ENCODE assay signal across 23 cellular contexts in the genomic region with DNA sequence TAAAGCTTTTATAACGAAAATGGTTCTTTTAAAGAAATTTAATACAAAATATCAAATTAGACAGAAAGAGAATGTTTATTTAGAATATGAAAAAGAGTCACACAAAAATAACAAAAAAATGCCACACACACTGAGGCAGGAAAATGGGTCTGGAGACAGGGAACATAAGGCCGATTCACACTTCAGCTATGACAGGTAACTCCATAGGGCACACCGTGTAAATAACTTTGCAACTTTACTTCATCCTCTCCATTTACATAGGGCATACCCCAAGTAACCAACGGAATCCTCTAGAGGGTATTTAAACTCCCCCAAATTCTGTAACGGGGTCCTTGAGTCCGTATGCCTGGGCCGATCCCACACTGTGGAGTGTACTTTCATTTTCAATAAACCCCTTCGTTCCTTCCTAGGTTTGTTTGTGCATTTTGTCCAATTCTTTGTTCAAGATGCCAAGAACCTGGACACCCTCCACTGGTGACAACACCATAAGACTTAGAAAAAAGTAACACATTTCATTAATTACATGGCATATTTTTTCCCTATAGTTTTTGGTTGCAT. TPM values are rescaled to one million over a fixed set of nuclear protein-coding genes. Genes with fewer than 3 reads are reported as not detected.
"Had no signal": no experiment of that assay in that cellular context is flagged by ENCODE, and none has a peak within 500 bp of the region (broad histone marks: within the 10 kb centered on the region; RNA-seq: fewer than 3 reads in every experiment).

No MANE protein-coding gene starts in this region.

- H3K4me3 ChIP-seq: SJSA1 had no signal

- H3K27me3 ChIP-seq: SJSA1 had no signal

- H3K9me3 ChIP-seq: SJSA1 had no signal

- H3K4me1 ChIP-seq: SJSA1 had no signal

- FAIRE-seq: RCC 7860 had no signal

- H3K27ac ChIP-seq: SJSA1 had no signal

- H3K27me3 Mint-ChIP-seq: activated B cell treated with CpG ODN at 0.5 μM for 24 hours; activated naive CD8-positive, alpha-beta T cell; activated T-helper 17 cell treated with anti-CD3 and anti-CD28 coated beads, Interleukin-2, amount 50 U/mL, for 72 hours; T-helper 17 cell had no signal

- H3K27ac Mint-ChIP-seq: activated B cell treated with CpG ODN at 0.5 μM for 24 hours; activated CD4-positive, alpha-beta memory T cell treated with anti-CD3 and anti-CD28 coated beads for 36 hours; activated CD4-positive, alpha-beta T cell treated with anti-CD3 and anti-CD28 coated beads, Interleukin-2, amount 10 ng/mL, durations not matched to agents 24 days and 14 days; activated naive CD4-positive, alpha-beta T cell treated with anti-CD3 and anti-CD28 coated beads for 36 hours; activated naive CD8-positive, alpha-beta T cell; activated T-helper 17 cell treated with anti-CD3 and anti-CD28 coated beads, Interleukin-2, amount 50 U/mL, for 72 hours; T-helper 17 cell had no signal

- H3K9me3 Mint-ChIP-seq: activated CD4-positive, alpha-beta memory T cell treated with anti-CD3 and anti-CD28 coated beads for 36 hours; activated CD4-positive, alpha-beta T cell treated with anti-CD3 and anti-CD28 coated beads, Interleukin-2, amount 10 ng/mL, durations not matched to agents 24 days and 14 days; activated naive CD4-positive, alpha-beta T cell treated with anti-CD3 and anti-CD28 coated beads for 36 hours; activated T-helper 17 cell treated with anti-CD3 and anti-CD28 coated beads, Interleukin-2, amount 50 U/mL, for 72 hours had no signal

- DNase-seq: activated B cell treated with CpG ODN at 0.5 μM for 24 hours; activated CD4-positive, alpha-beta memory T cell treated with anti-CD3 and anti-CD28 coated beads for 36 hours; activated CD4-positive, alpha-beta T cell treated with anti-CD3 and anti-CD28 coated beads for 1 hour; activated CD4-positive, alpha-beta T cell treated with anti-CD3 and anti-CD28 coated beads, Interleukin-2, amount 10 ng/mL, durations not matched to agents 24 days and 14 days; activated gamma-delta T cell; activated naive CD4-positive, alpha-beta T cell treated with anti-CD3 and anti-CD28 coated beads for 36 hours; activated T-cell treated with anti-CD3 and anti-CD28 coated beads for 4 hours; activated T-cell treated with anti-CD3 and anti-CD28 coated beads, Interleukin-2, amount 50 U/mL, for 48 hours; central memory CD4-positive, alpha-beta T cell; NCI-H1105 treated with DMSO at 0.1 percent for 48 hours; NCI-H1436 treated with DMSO at 0.1 percent for 48 hours; NCI-H187; NCI-H2081; NCI-H510A treated with DMSO at 0.1 percent for 48 hours; NCI-H69; SHP77; T-helper 17 cell; T-helper 9 cell had no signal

- ATAC-seq: activated T-helper 17 cell treated with anti-CD3 and anti-CD28 coated beads, Interleukin-2, amount 50 U/mL, for 72 hours; T-helper 17 cell had no signal

- H3K4me3 Mint-ChIP-seq: activated B cell treated with CpG ODN at 0.5 μM for 24 hours; activated CD4-positive, alpha-beta memory T cell treated with anti-CD3 and anti-CD28 coated beads for 36 hours; activated CD4-positive, alpha-beta T cell treated with anti-CD3 and anti-CD28 coated beads, Interleukin-2, amount 10 ng/mL, durations not matched to agents 24 days and 14 days; activated naive CD4-positive, alpha-beta T cell treated with anti-CD3 and anti-CD28 coated beads for 36 hours; activated naive CD8-positive, alpha-beta T cell; activated T-helper 17 cell treated with anti-CD3 and anti-CD28 coated beads, Interleukin-2, amount 50 U/mL, for 72 hours; T-helper 17 cell had no signal

- H3K36me3 Mint-ChIP-seq: activated CD4-positive, alpha-beta memory T cell treated with anti-CD3 and anti-CD28 coated beads for 36 hours; activated naive CD8-positive, alpha-beta T cell had no signal

- H3K36me3 ChIP-seq: SJSA1 had no signal

- H3K4me1 Mint-ChIP-seq: activated B cell treated with CpG ODN at 0.5 μM for 24 hours; activated CD4-positive, alpha-beta T cell treated with anti-CD3 and anti-CD28 coated beads, Interleukin-2, amount 10 ng/mL, durations not matched to agents 24 days and 14 days; activated T-helper 17 cell treated with anti-CD3 and anti-CD28 coated beads, Interleukin-2, amount 50 U/mL, for 72 hours had no signal

RNA-seq across cellular contexts. Expression of gene PTGS2, which starts 23.1 kb away (rescaled TPM):
- total RNA-seq: activated B cell treated with CpG ODN at 0.5 μM for 24 hours, OCI-LY7 had no signal
